Comparison of ENCODE assay signal across 8 cellular contexts in genomic region chr2:70141754-70142589, GRCh38. TPM values are rescaled to one million over a fixed set of nuclear protein-coding genes. Genes with fewer than 3 reads are reported as not detected.
DNase-seq lines count a peak whose midpoint lies in the region; ATAC-seq, FAIRE-seq and TF ChIP-seq lines count a peak whose summit lies in the region.

No MANE protein-coding gene starts in this region.

- no peaks in the 10 kb centered on the region for H3K9me3 ChIP-seq in thoracic aorta

- peaks cover 33% of the 10 kb centered on the region for H3K4me1 Mint-ChIP-seq in chondrocyte (ENCODE audit: low read depth)

- no peak for FAIRE-seq in GM12892 (lab: Jason Lieb, UNC)

- TF ChIP-seq CTCF in chondrocyte (IDR thresholded peaks at IDR 0.05) (no peak), thoracic aorta (IDR thresholded peaks at IDR 0.05) (no peak)

- TF ChIP-seq POLR2A in GM12892 (IDR thresholded peaks at IDR 0.05; ENCODE audit: low read depth, low read length), result no peak; the same call in 1 of the 2 replicates

- peak overlapping the region; percentile 77 for H3K4me3 Mint-ChIP-seq in chondrocyte (ENCODE audit: unreplicated experiment)

- ATAC-seq in GM19351 (IDR thresholded peaks at IDR 0.05; ENCODE audit: unreplicated experiment) (peak; percentile 26), HG03378 (IDR thresholded peaks at IDR 0.05; ENCODE audit: unreplicated experiment) (peak; percentile 3), left lobe of liver (peak; percentile 79), thoracic aorta (ENCODE audit: insufficient number of reproducible peaks, low FRiP score, low read depth) (peak; percentile 10)

- no peaks in the 10 kb centered on the region for H3K27me3 Mint-ChIP-seq in chondrocyte (ENCODE audit: low read depth)

- no peaks in the 10 kb centered on the region for H3K9me3 Mint-ChIP-seq in chondrocyte (ENCODE audit: low read depth)

- no peaks in the 10 kb centered on the region for H3K27me3 ChIP-seq in thoracic aorta (replicated peaks; ENCODE audit: insufficient read depth)

- peaks cover 15 to 19% of the 10 kb centered on the region in 2 donors for H3K4me1 ChIP-seq in thoracic aorta (ENCODE audit: control insufficient read depth in 1 of 2, low read depth in 2 of 2)

- H3K27ac Mint-ChIP-seq in chondrocyte (ENCODE audit: unreplicated experiment), result peak overlapping the region; percentile 99

- DNase-seq in COR-L47 (lab: John Stamatoyannopoulos, UW) (peak; percentile 61), SK-N-DZ (ENCODE audit: low spot score) (peak; percentile 41), chondrocyte (ENCODE audit: low spot score) (no peak), left lobe of liver (ENCODE audit: low spot score) (peak; percentile 91), thoracic aorta (ENCODE audit: low spot score) (no peak), GM12892 (ENCODE audit: insufficient read length) (no peak)

- H3K36me3 ChIP-seq in thoracic aorta, result no peaks in the 10 kb centered on the region

- H3K27ac ChIP-seq in thoracic aorta, result peak overlapping the region; percentile 94 to 98

- peak overlapping the region; percentile 71 for H3K4me3 ChIP-seq in thoracic aorta

- no peaks in the 10 kb centered on the region for H3K36me3 Mint-ChIP-seq in chondrocyte (ENCODE audit: low read depth)

RNA-seq across cellular contexts. Expression of gene C2orf42, which starts 48.8 kb away (rescaled TPM):
- polyA plus RNA-seq in SK-N-DZ (2014; cell fraction: cytosol; rRNA removed), result 8.0 and 11.3 TPM in 2 replicates
- polyA plus RNA-seq in SK-N-DZ (2014; cell fraction: nucleus; rRNA removed), result 12.9 and 14.4 TPM in 2 replicates
- total RNA-seq in chondrocyte (14.3 to 24.8 TPM (median 14.7 TPM) in 3 replicates), left lobe of liver (19.1 TPM), thoracic aorta (10 to 100 TPM; 13.7 to 25.5 TPM)
- polyA plus RNA-seq in GM12892 (2012; ENCODE audit: missing spikeins), result 7.4 TPM

RNA-seq across cellular contexts. Expression of gene PCBP1, which starts 54.7 kb away (rescaled TPM):
- polyA plus RNA-seq in SK-N-DZ (2014; cell fraction: cytosol; rRNA removed), result 43.7 and 50.5 TPM in 2 replicates
- polyA plus RNA-seq in SK-N-DZ (2014; cell fraction: nucleus; rRNA removed), result 25.4 and 55.6 TPM in 2 replicates
- total RNA-seq in chondrocyte (220 to 240 TPM (median 221 TPM) in 3 replicates), left lobe of liver (161 TPM), thoracic aorta (100 to 1,000 TPM; 153 to 235 TPM)
- 146 TPM for polyA plus RNA-seq in GM12892 (2012; ENCODE audit: missing spikeins)

Comparison
In these comparisons a context has a peak if more than half of its experiments do, and no peak if none do; other contexts are left out.
1. DNase-seq: peak in COR-L47 (single experiment), SK-N-DZ (single experiment) and left lobe of liver (single experiment); none in chondrocyte (single experiment), thoracic aorta (single experiment) and GM12892 (single experiment).
2. ATAC-seq: peak in every context shown above with its lines; median percentile 79 in left lobe of liver; 26 in GM19351; 10 in thoracic aorta; 3 in HG03378.